In genomic region chr11:18395735-18396504, GRCh38 we compare ENCODE assay signal across 1 cellular context.
TF ChIP-seq lines count a peak whose summit lies in the region.

No MANE protein-coding gene starts in this region.

TF ChIP-seq in GM12878, 131 proteins besides CTCF, POLR2A, EP300 and RAD21 (continued from another document):
- 0 out of 2 replicates have a peak, but pooled peaks have one; percentile 84 for TF ChIP-seq RB1 (IDR thresholded peaks at IDR 0.05; ENCODE audit: borderline replicate concordance)
- no peak for TF ChIP-seq REST (IDR thresholded peaks at IDR 0.05; ENCODE audit: low read depth, low read length)
- TF ChIP-seq TCF12 (IDR thresholded peaks at IDR 0.05; ENCODE audit: low read depth, low read length), result no peak
- TF ChIP-seq SIX5 (IDR thresholded peaks at IDR 0.05; ENCODE audit: low read depth, low read length, severe bottlenecking), result no peak
- TF ChIP-seq ATF3 (IDR thresholded peaks at IDR 0.05; ENCODE audit: borderline replicate concordance, extremely low read depth, low read depth, low read length), result no peak
